ENCODE assay signal across 23 cellular contexts in the genomic region with DNA sequence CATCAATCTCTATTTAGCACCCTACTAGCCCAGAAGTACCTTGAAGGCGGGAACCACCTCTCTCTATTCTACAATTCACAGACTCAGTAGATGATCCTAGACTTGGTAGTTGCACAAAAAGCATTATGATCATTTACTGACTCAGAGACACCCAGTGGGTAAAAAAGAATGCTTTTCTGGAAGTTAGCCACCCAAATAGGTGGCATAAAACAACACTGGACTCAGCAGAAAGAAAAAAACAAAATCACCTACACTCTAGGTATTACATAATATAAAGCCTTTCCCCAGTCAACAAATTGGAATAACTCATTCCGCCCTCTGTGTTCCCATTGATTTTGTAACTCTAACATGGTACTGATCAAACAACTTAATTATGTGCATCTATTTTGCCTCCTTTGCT.
DNase-seq lines count a peak whose midpoint lies in the region; FAIRE-seq and TF ChIP-seq lines count a peak whose summit lies in the region.
"Had no signal": no experiment of that assay in that cellular context is flagged by ENCODE, and none has a peak within 500 bp of the region (broad histone marks: within the 10 kb centered on the region; RNA-seq: fewer than 3 reads in every experiment).

No MANE protein-coding gene starts in this region.

- POLR2A ChIA-PET in A673 (lab: Charles Lee; ENCODE audit: low non-redundant PET) = no interaction called here

- H3K9ac ChIP-seq in GM23248 (no peak overlapping the region), keratinocyte (ENCODE audit: control insufficient read depth, extremely low read depth, insufficient read depth, low read length) (no peak overlapping the region)
- H3K9ac ChIP-seq: BLaER1 treated with 17β-estradiol and CSF1 and Interleukin-3, amounts not matched to agents 10 nM and 100 nM had no signal

- H3K9me1 ChIP-seq in keratinocyte (ENCODE audit: control insufficient read depth, extremely low read depth, insufficient read depth, low read length) = no peaks in the 10 kb centered on the region

- 95 to 97% methylated on average over 2 of the region's 2 CpGs for WGBS in GM23248 (ENCODE audit: low coverage in 1 of 2, low lambda C conversion rate in 2 of 2, missing lambda C conversion rate in 2 of 2), 2 experiments

- H4K20me1 ChIP-seq in GM23248 (ENCODE audit: insufficient read depth) (no peaks in the 10 kb centered on the region), keratinocyte (ENCODE audit: control insufficient read depth, extremely low read depth, insufficient read depth, low read length) (no peaks in the 10 kb centered on the region)
- H4K20me1 ChIP-seq: BLaER1 treated with 17β-estradiol and CSF1 and Interleukin-3, amounts not matched to agents 10 nM and 100 nM had no signal

- FAIRE-seq in keratinocyte (lab: Jason Lieb, UNC) = peak; percentile 5
- FAIRE-seq: endometrium, islet of Langerhans had no signal

- no peaks in the 10 kb centered on the region for H3K9me2 ChIP-seq in GM23248 (ENCODE audit: insufficient read depth)

- H2AFZ ChIP-seq in GM23248 (no peak overlapping the region), keratinocyte (ENCODE audit: control insufficient read depth, low read length) (no peak overlapping the region)

- CTCF ChIA-PET in A673 (lab: Charles Lee) = no interaction called here

- DNase-seq in A673 (ENCODE audit: low spot score) (no peak), GM23248 (peak; percentile 60), keratinocyte (ENCODE audit: low read depth, low spot score) (no peak), DMS53 (lab: John Stamatoyannopoulos, UW) (no peak), DMS114 treated with DMSO at 0.1 percent for 48 hours (lab: John Stamatoyannopoulos, UW; ENCODE audit: unreplicated experiment) (no peak), Ammon's horn (ENCODE audit: low spot score) (no peak)
- no peak for DNase-seq in activated T-helper 2 cell treated with anti-CD3 and anti-CD28 coated beads, Interferon-gamma antibody, Interleukin-2, Interleukin-4, amounts not matched to agents 10 μg/mL and 5 μg/mL and 100 μg/mL, durations not matched to agents 14 hours and 24 hours and 36 hours (ENCODE audit: low spot score)
- DNase-seq: activated CD4-positive, alpha-beta T cell treated with anti-CD3 and anti-CD28 coated beads, Interleukin-2, amount 50 U/mL, for 1 hour; KG1; naive thymus-derived CD8-positive, alpha-beta T cell; NCI-H1436; NCI-H446 treated with DMSO at 0.1 percent for 48 hours; stimulated activated CD4-positive, alpha-beta T cell treated with anti-CD3 and anti-CD28 coated beads, Interleukin-1b, Interleukin-23, amount 100 ng/mL, for 48 hours; stimulated activated CD8-positive, alpha-beta memory T cell treated with anti-CD3 and anti-CD28 coated beads, Interleukin-4, amount 100 ng/mL, for 48 hours; stimulated activated naive CD8-positive, alpha-beta T cell treated with anti-CD3 and anti-CD28 coated beads, Interleukin-15, amount 100 ng/mL, for 72 hours; T1000; thyroid gland had no signal

- H3K27me3 Mint-ChIP-seq in activated T-helper 2 cell treated with anti-CD3 and anti-CD28 coated beads, Interferon-gamma antibody, Interleukin-2, Interleukin-4, amounts not matched to agents 10 μg/mL and 5 μg/mL and 100 μg/mL, durations not matched to agents 14 hours and 24 hours and 36 hours (ENCODE audit: low read depth) = no peaks in the 10 kb centered on the region
- H3K27me3 Mint-ChIP-seq: central memory CD8-positive, alpha-beta T cell; stimulated activated naive CD8-positive, alpha-beta T cell treated with anti-CD3 and anti-CD28 coated beads, Interleukin-15, amount 100 ng/mL, for 72 hours had no signal

- dilution Hi-C loops in keratinocyte (cut with MboI; ENCODE audit: extremely low pct_ligation_motif_present, low sequenced_read_pairs) = no loop called here

- no peak overlapping the region for H3K4me3 Mint-ChIP-seq in activated T-helper 2 cell treated with anti-CD3 and anti-CD28 coated beads, Interferon-gamma antibody, Interleukin-2, Interleukin-4, amounts not matched to agents 10 μg/mL and 5 μg/mL and 100 μg/mL, durations not matched to agents 14 hours and 24 hours and 36 hours (ENCODE audit: low read depth)
- H3K4me3 Mint-ChIP-seq: central memory CD8-positive, alpha-beta T cell; naive thymus-derived CD8-positive, alpha-beta T cell; stimulated activated naive CD8-positive, alpha-beta T cell treated with anti-CD3 and anti-CD28 coated beads, Interleukin-15, amount 100 ng/mL, for 72 hours had no signal

- H3K4me1 Mint-ChIP-seq in activated T-helper 2 cell treated with anti-CD3 and anti-CD28 coated beads, Interferon-gamma antibody, Interleukin-2, Interleukin-4, amounts not matched to agents 10 μg/mL and 5 μg/mL and 100 μg/mL, durations not matched to agents 14 hours and 24 hours and 36 hours (ENCODE audit: low read depth) = peaks cover 68% of the 10 kb centered on the region

- peaks cover 95% of the 10 kb centered on the region for H3F3A ChIP-seq in GM23248 (ENCODE audit: insufficient read depth)

- intact Hi-C loops in A673 (cut with micrococcal nuclease; ENCODE audit: unreplicated experiment) = no loop called here
- intact Hi-C loops in activated T-helper 2 cell treated with anti-CD3 and anti-CD28 coated beads, Interferon-gamma antibody, Interleukin-2, Interleukin-4, amounts not matched to agents 10 μg/mL and 5 μg/mL and 100 μg/mL, durations not matched to agents 14 hours and 24 hours and 36 hours (cut with micrococcal nuclease) = loop anchor here (5.0 kb wide), 1 partner anchor 38 kb away; no protein-coding TSS in a partner anchor

- peak overlapping the region; percentile 59 for H3K4me2 ChIP-seq in GM23248 (ENCODE audit: unreplicated experiment)
- H3K4me2 ChIP-seq in keratinocyte (ENCODE audit: control insufficient read depth, extremely low read depth, insufficient read depth, low read depth, low read length) = no peak overlapping the region
- H3K4me2 ChIP-seq: smooth muscle cell had no signal

- H3K4me3 ChIP-seq in A673 (ENCODE audit: low read depth, low read length, poor library complexity, severe bottlenecking) (no peak overlapping the region), GM23248 (no peak overlapping the region), keratinocyte (ENCODE audit: control insufficient read depth in 2 of 3, extremely low read depth in 1 of 3, insufficient read depth in 2 of 3, low read depth in 1 of 3, low read length in 3 of 3) (no peak overlapping the region)
- H3K4me3 ChIP-seq: ascending aorta; BLaER1 treated with 17β-estradiol and CSF1 and Interleukin-3, amounts not matched to agents 10 nM and 100 nM; smooth muscle cell; thyroid gland had no signal

- H3K4me1 ChIP-seq in A673 (ENCODE audit: insufficient read depth, low read length, poor library complexity, severe bottlenecking) (peaks cover 87% of the 10 kb centered on the region), GM23248 (ENCODE audit: insufficient read depth) (peaks cover 84% of the 10 kb centered on the region), keratinocyte (ENCODE audit: control insufficient read depth, extremely low read depth, insufficient read depth, low read length) (peaks cover 82% of the 10 kb centered on the region)

- peaks cover 47% of the 10 kb centered on the region for H3K36me3 Mint-ChIP-seq in activated T-helper 2 cell treated with anti-CD3 and anti-CD28 coated beads, Interferon-gamma antibody, Interleukin-2, Interleukin-4, amounts not matched to agents 10 μg/mL and 5 μg/mL and 100 μg/mL, durations not matched to agents 14 hours and 24 hours and 36 hours (ENCODE audit: low read depth)
- H3K36me3 Mint-ChIP-seq: naive thymus-derived CD8-positive, alpha-beta T cell had no signal

- H3K36me3 ChIP-seq in A673 (ENCODE audit: insufficient read depth, low read length, poor library complexity, severe bottlenecking) (no peaks in the 10 kb centered on the region), GM23248 (ENCODE audit: low read depth) (no peaks in the 10 kb centered on the region), keratinocyte (ENCODE audit: control insufficient read depth in 2 of 2, extremely low read depth in 1 of 2, insufficient read depth in 2 of 2, low read length in 2 of 2) (no peaks in the 10 kb centered on the region)
- H3K36me3 ChIP-seq: ascending aorta; BLaER1 treated with 17β-estradiol and CSF1 and Interleukin-3, amounts not matched to agents 10 nM and 100 nM; thyroid gland had no signal

- H3K79me2 ChIP-seq in GM23248 (ENCODE audit: insufficient read depth) (peaks cover 93% of the 10 kb centered on the region), keratinocyte (ENCODE audit: control insufficient read depth, insufficient read depth, low read length) (peaks cover 52% of the 10 kb centered on the region)

- no peaks in the 10 kb centered on the region for H3K9me3 ChIP-seq in A673 (ENCODE audit: low read depth, low read length, poor library complexity, severe bottlenecking)
- H3K9me3 ChIP-seq in GM23248 (ENCODE audit: low read depth) = no peaks in the 10 kb centered on the region
- no peaks in the 10 kb centered on the region for H3K9me3 ChIP-seq in keratinocyte (ENCODE audit: control insufficient read depth, low read depth, low read length)
- H3K9me3 ChIP-seq: ascending aorta, thyroid gland had no signal

- TF ChIP-seq CTCF in A673 (conservative IDR thresholded peaks at IDR 0.05; ENCODE audit: low read depth, low read length) (no peak), keratinocyte (optimal IDR thresholded peaks at IDR 0.05 in 1 of 3, IDR thresholded peaks at IDR 0.05 in 1 of 3, conservative IDR thresholded peaks at IDR 0.05 in 1 of 3; ENCODE audit: extremely low read depth in 1 of 3, insufficient read depth in 2 of 3, low read length in 3 of 3) (no peak)

- H3K27ac ChIP-seq in A673 (ENCODE audit: low read depth, low read length, poor library complexity, severe bottlenecking) (peak overlapping the region; percentile 74), GM23248 (peak overlapping the region; percentile 85), keratinocyte (ENCODE audit: control insufficient read depth, insufficient read depth, low read length) (peak overlapping the region; percentile 34)
- H3K27ac ChIP-seq: ascending aorta; BLaER1 treated with 17β-estradiol and CSF1 and Interleukin-3, amounts not matched to agents 10 nM and 100 nM; thyroid gland had no signal

- peaks cover 9% of the 10 kb centered on the region for H3K9me3 Mint-ChIP-seq in activated T-helper 2 cell treated with anti-CD3 and anti-CD28 coated beads, Interferon-gamma antibody, Interleukin-2, Interleukin-4, amounts not matched to agents 10 μg/mL and 5 μg/mL and 100 μg/mL, durations not matched to agents 14 hours and 24 hours and 36 hours
- H3K9me3 Mint-ChIP-seq: central memory CD8-positive, alpha-beta T cell had no signal

- in situ Hi-C loops in GM23248 (cut with MboI) = no loop called here

- BruUV-seq in A673 (replicated peaks; lab: Mats Ljungman, UMichigan) = no TSS peak

- peak overlapping the region; percentile 51 for H3K27ac Mint-ChIP-seq in activated T-helper 2 cell treated with anti-CD3 and anti-CD28 coated beads, Interferon-gamma antibody, Interleukin-2, Interleukin-4, amounts not matched to agents 10 μg/mL and 5 μg/mL and 100 μg/mL, durations not matched to agents 14 hours and 24 hours and 36 hours

- H3K27me3 ChIP-seq in A673 (replicated peaks; ENCODE audit: insufficient read depth, low read depth, low read length, poor library complexity) (no peaks in the 10 kb centered on the region), GM23248 (replicated peaks; ENCODE audit: insufficient read depth) (no peaks in the 10 kb centered on the region), keratinocyte (ENCODE audit: control insufficient read depth, extremely low read depth, insufficient read depth, low read length) (no peaks in the 10 kb centered on the region)
- H3K27me3 ChIP-seq: ascending aorta; BLaER1 treated with 17β-estradiol and CSF1 and Interleukin-3, amounts not matched to agents 10 nM and 100 nM; thyroid gland had no signal

Comparison
In these comparisons a context has a peak if more than half of its experiments do, and no peak if none do; other contexts are left out.
1. H3K27ac ChIP-seq: peak in every context shown above with its lines; median percentile 85 in GM23248; 74 in A673; 34 in keratinocyte.